Comparison of ENCODE assay signal across 25 cellular contexts in genomic region chr21:33799378-33800090, GRCh38.
DNase-seq lines count a peak whose midpoint lies in the region; ATAC-seq and TF ChIP-seq lines count a peak whose summit lies in the region.
"Had no signal": no experiment of that assay in that cellular context is flagged by ENCODE, and none has a peak within 500 bp of the region (broad histone marks: within the 10 kb centered on the region; RNA-seq: fewer than 3 reads in every experiment).

No MANE protein-coding gene starts in this region.

- ATAC-seq in heart right ventricle = peak; percentile 40 to 88 (median 58)
- no peak for ATAC-seq in HG03045 (IDR thresholded peaks at IDR 0.05; ENCODE audit: unreplicated experiment)
- ATAC-seq in HG03442 (IDR thresholded peaks at IDR 0.05; ENCODE audit: unreplicated experiment) = no peak
- ATAC-seq: stimulated activated naive CD8-positive, alpha-beta T cell treated with anti-CD3 and anti-CD28 coated beads, Interleukin-15, amount 100 ng/mL, for 72 hours had no signal

- intact Hi-C loops in heart right ventricle (cut with DNase I) = loop anchor here in 1 of 10 donors (10.0 kb wide), 1 partner anchor 155 kb away; the partner anchor contains the start of genes CRYZL1 and ITSN1
- intact Hi-C loops in posterior vena cava (cut with DNase I) = no loop called here

- H3K9me3 ChIP-seq in HUES48 (ENCODE audit: control insufficient read depth, insufficient read depth, low read length) = no peaks in the 10 kb centered on the region
- H3K9me3 ChIP-seq in ectodermal cell (ENCODE audit: control insufficient read depth, low read length) = no peaks in the 10 kb centered on the region
- no peaks in the 10 kb centered on the region for H3K9me3 ChIP-seq in heart right ventricle
- H3K9me3 ChIP-seq: BLaER1, upper lobe of left lung had no signal

- H3K9ac ChIP-seq in HUES48 (ENCODE audit: low read depth, low read length) = no peak overlapping the region
- H3K9ac ChIP-seq: BLaER1, GM23248 had no signal

- H3K36me3 ChIP-seq in HUES48 (ENCODE audit: control insufficient read depth, insufficient read depth, low read length) (peaks cover 68% of the 10 kb centered on the region), ectodermal cell (ENCODE audit: control insufficient read depth, insufficient read depth, low read length) (peaks cover 20% of the 10 kb centered on the region), heart right ventricle (peaks cover 0 to 54% (median 9%) of the 10 kb centered on the region in 9 donors)

- H3K27ac ChIP-seq in HUES48 (ENCODE audit: low read depth, low read length) (peak overlapping the region; percentile 23), ectodermal cell (ENCODE audit: insufficient read depth, low read depth, low read length, poor library complexity, severe bottlenecking) (peak overlapping the region; percentile 67), heart right ventricle (no peak overlapping the region)
- H3K27ac ChIP-seq: BLaER1, GM23248, upper lobe of left lung had no signal

- H3K4me1 ChIP-seq in HUES48 (ENCODE audit: control insufficient read depth, insufficient read depth, low read length) = peaks cover 15% of the 10 kb centered on the region
- peaks cover 29% of the 10 kb centered on the region for H3K4me1 ChIP-seq in ectodermal cell (ENCODE audit: control insufficient read depth, insufficient read depth, low read length)
- peaks cover 0 to 39% (median 7%) of the 10 kb centered on the region in 9 donors for H3K4me1 ChIP-seq in heart right ventricle
- H3K4me1 ChIP-seq: BLaER1 had no signal

- 35 to 36% methylated on average over 5 of the region's 5 CpGs for WGBS in ectodermal cell, 2 experiments
- 68% methylated on average over 5 of the region's 5 CpGs for WGBS in heart right ventricle, 2 donors

- no peak overlapping the region for H3K4me3 ChIP-seq in HUES48 (ENCODE audit: low read depth, low read length)
- H3K4me3 ChIP-seq in ectodermal cell (ENCODE audit: insufficient read depth, low read depth, low read length) = no peak overlapping the region
- no peak overlapping the region for H3K4me3 ChIP-seq in heart right ventricle
- H3K4me3 ChIP-seq: BLaER1, GM23248, lung, upper lobe of left lung had no signal

- DNase-seq in heart right ventricle = peak; percentile 29 to 41
- DNase-seq in posterior vena cava (ENCODE audit: low spot score) = peak; percentile 88
- DNase-seq in NCI-H2171 (lab: John Stamatoyannopoulos, UW) = no peak
- no peak for DNase-seq in GDM1 (lab: John Stamatoyannopoulos, UW)
- DNase-seq: ACHN; activated CD4-positive, alpha-beta T cell treated with anti-CD3 and anti-CD28 coated beads, Interleukin-2, amount 50 U/mL, for 48 hours; activated CD4-positive, CD25-positive, alpha-beta regulatory T cell; activated CD8-positive, alpha-beta memory T cell treated with anti-CD3 and anti-CD28 coated beads, Interleukin-2, amount 50 U/mL, for 48 hours; activated effector memory CD4-positive, alpha-beta T cell treated with Interleukin-2 at 50 U/mL for 16 hours; COR-L47; cortex of kidney; GM23248; hippocampal formation; NCI-H1417; NCI-H2107; NCI-H526; stimulated activated CD4-positive, alpha-beta T cell treated with anti-CD3 and anti-CD28 coated beads, Interleukin-4, amount 100 ng/mL, for 24 hours; stimulated activated naive CD8-positive, alpha-beta T cell treated with anti-CD3 and anti-CD28 coated beads, Interleukin-15, amount 100 ng/mL, for 72 hours; upper lobe of left lung had no signal

- no peak for TF ChIP-seq CTCF in heart right ventricle (IDR thresholded peaks at IDR 0.05)

- no peaks in the 10 kb centered on the region for H3K27me3 ChIP-seq in HUES48 (ENCODE audit: control insufficient read depth, insufficient read depth, low read length)
- H3K27me3 ChIP-seq in ectodermal cell (ENCODE audit: control insufficient read depth, insufficient read depth, low read length, poor library complexity, severe bottlenecking) = no peaks in the 10 kb centered on the region
- no peaks in the 10 kb centered on the region for H3K27me3 ChIP-seq in heart right ventricle
- H3K27me3 ChIP-seq: BLaER1, upper lobe of left lung had no signal

Comparison
In these comparisons a context has a peak if more than half of its experiments do, and no peak if none do; other contexts are left out.
1. H3K27ac ChIP-seq: peak in HUES48 (single experiment) and ectodermal cell (single experiment); none in heart right ventricle (0 of 10).
2. ATAC-seq: peak in heart right ventricle (8 of 8); none in HG03045 (single experiment) and HG03442 (single experiment).
3. DNase-seq: peak in heart right ventricle (2 of 2) and posterior vena cava (single experiment); none in NCI-H2171 (single experiment) and GDM1 (single experiment).